ENCODE assay signal across 35 cellular contexts in genomic region chr1:153119491-153119971, GRCh38. TPM values are rescaled to one million over a fixed set of nuclear protein-coding genes. Genes with fewer than 3 reads are reported as not detected.
A peak's percentile ranks its signal among the peaks of the same experiment; 100 is the strongest.
DNase-seq lines count a peak whose midpoint lies in the region; ATAC-seq and TF ChIP-seq lines count a peak whose summit lies in the region.
"Had no signal": no experiment of that assay in that cellular context is flagged by ENCODE, and none has a peak within 500 bp of the region (broad histone marks: within the 10 kb centered on the region; RNA-seq: fewer than 3 reads in every experiment).

No MANE protein-coding gene starts in this region.

- peak overlapping the region; percentile 56 for H2AFZ ChIP-seq in mammary epithelial cell (ENCODE audit: low read depth, low read length)

- dilution Hi-C loops in mammary epithelial cell (cut with HindIII; ENCODE audit: low sequenced_read_pairs), result no loop called here

- in situ Hi-C loops in mammary epithelial cell (cut with MboI; ENCODE audit: low sequenced_read_pairs in 2 of 2), result no loop called here

- ATAC-seq in Right ventricle myocardium superior (ENCODE audit: poor library complexity), result no peak
- ATAC-seq: activated CD8-positive, alpha-beta T cell treated with anti-CD3 and anti-CD28 coated beads for 36 hours; activated T-helper 17 cell treated with anti-CD3 and anti-CD28 coated beads, Interleukin-2, amount 50 U/mL, for 72 hours; effector memory CD8-positive, alpha-beta T cell; heart left ventricle; Right ventricle myocardium inferior had no signal

- no peaks in the 10 kb centered on the region for H3K79me2 ChIP-seq in mammary epithelial cell (ENCODE audit: insufficient read depth, low read length)

- CTCF ChIA-PET in mammary epithelial cell (lab: Charles Lee; ENCODE audit: low non-redundant PET), result no interaction called here

- DNase-seq in mammary epithelial cell, result no peak
- no peak for DNase-seq in breast epithelium (ENCODE audit: low spot score in 2 of 2)
- peak; percentile 42 for DNase-seq in OCI-M1 (lab: John Stamatoyannopoulos, UW)
- DNase-seq in erythroblast (lab: John Stamatoyannopoulos, UW), result peak; percentile 60 to 87
- peak; percentile 25 for DNase-seq in testis
- DNase-seq in effector CD4-positive, alpha-beta T cell, result no peak
- no peak for DNase-seq in activated effector memory CD4-positive, alpha-beta T cell treated with Interleukin-2 at 50 U/mL for 16 hours
- DNase-seq in Right ventricle myocardium superior, result no peak
- DNase-seq: activated CD4-positive, alpha-beta T cell treated with anti-CD3 and anti-CD28 coated beads for 1 hour; activated CD8-positive, alpha-beta T cell treated with anti-CD3 and anti-CD28 coated beads for 36 hours; activated naive CD4-positive, alpha-beta T cell treated with anti-CD3 and anti-CD28 coated beads, Interleukin-2, amount 50 U/mL, for 16 hours; AML-193; amygdala; CD4-positive, alpha-beta T cell; colonic mucosa; effector memory CD8-positive, alpha-beta T cell; heart left ventricle; islet precursor cell; MM.1S; NCI-H1105 treated with DMSO at 0.1 percent for 48 hours; NCI-H2081; NCI-H510A; sigmoid colon; stimulated activated CD4-positive, alpha-beta T cell treated with anti-CD3 and anti-CD28 coated beads, Interleukin-12 subunit alpha, Interleukin-12 subunit beta, amount 100 ng/mL, for 4 hours; stimulated activated CD4-positive, alpha-beta T cell treated with anti-CD3 and anti-CD28 coated beads, Interleukin-2, amount 100 ng/mL, for 48 hours; T-helper 2 cell had no signal

- peaks cover 12% of the 10 kb centered on the region for H3K4me1 ChIP-seq in mammary epithelial cell (ENCODE audit: insufficient read depth, low read length)
- no peaks in the 10 kb centered on the region for H3K4me1 ChIP-seq in breast epithelium
- peaks cover 6% of the 10 kb centered on the region for H3K4me1 ChIP-seq in testis
- H3K4me1 ChIP-seq: colonic mucosa, heart left ventricle, sigmoid colon, tibial nerve had no signal

- no peak overlapping the region for H3K4me2 ChIP-seq in mammary epithelial cell (ENCODE audit: insufficient read depth, low read depth, low read length)
- H3K4me2 ChIP-seq: KMS-11 had no signal

- H3K4me3 ChIP-seq in mammary epithelial cell (replicated peaks in 1 of 3; ENCODE audit: insufficient read depth in 1 of 3, low read depth in 2 of 3, low read length in 3 of 3) (no peak overlapping the region), breast epithelium (no peak overlapping the region), testis (no peak overlapping the region)
- H3K4me3 ChIP-seq: colonic mucosa, heart left ventricle, sigmoid colon, tibial nerve had no signal

- TF ChIP-seq CTCF in mammary epithelial cell (conservative IDR thresholded peaks at IDR 0.05 in 1 of 2, IDR thresholded peaks at IDR 0.05 in 1 of 2; ENCODE audit: extremely low read depth in 1 of 2, insufficient read depth in 1 of 2, low read depth in 1 of 2, low read length in 2 of 2), result no peak
- no peak for TF ChIP-seq CTCF in breast epithelium (IDR thresholded peaks at IDR 0.05)
- TF ChIP-seq CTCF in testis (IDR thresholded peaks at IDR 0.05), result no peak

- no TSS peak for BruUV-seq in mammary epithelial cell (replicated peaks; lab: Mats Ljungman, UMichigan)

- no peaks in the 10 kb centered on the region for H4K20me1 ChIP-seq in mammary epithelial cell (ENCODE audit: insufficient read depth, low read length)

- TF ChIP-seq POLR2A in breast epithelium (IDR thresholded peaks at IDR 0.05) (no peak), erythroblast (IDR thresholded peaks at IDR 0.05; ENCODE audit: low read length) (peak; percentile 47), testis (IDR thresholded peaks at IDR 0.05) (no peak)

- no peaks in the 10 kb centered on the region for H3K27me3 ChIP-seq in mammary epithelial cell (ENCODE audit: insufficient read depth, low read length)
- H3K27me3 ChIP-seq in breast epithelium, result no peaks in the 10 kb centered on the region
- H3K27me3 ChIP-seq in testis, result no peaks in the 10 kb centered on the region
- H3K27me3 ChIP-seq: colonic mucosa, heart left ventricle, sigmoid colon, tibial nerve had no signal

- H3K36me3 ChIP-seq in mammary epithelial cell (ENCODE audit: insufficient read depth, low read length) (no peaks in the 10 kb centered on the region), breast epithelium (no peaks in the 10 kb centered on the region), testis (ENCODE audit: low read depth, missing control alignments) (no peaks in the 10 kb centered on the region)
- H3K36me3 ChIP-seq: colonic mucosa, heart left ventricle, neutrophil, sigmoid colon, tibial nerve had no signal

- H3K9me3 ChIP-seq in mammary epithelial cell (replicated peaks; ENCODE audit: insufficient read depth, low read length), result no peaks in the 10 kb centered on the region
- no peaks in the 10 kb centered on the region for H3K9me3 ChIP-seq in breast epithelium
- H3K9me3 ChIP-seq in testis, result no peaks in the 10 kb centered on the region
- H3K9me3 ChIP-seq: colonic mucosa, neutrophil had no signal

- H3K27ac ChIP-seq in mammary epithelial cell (ENCODE audit: insufficient read depth, low read depth, low read length), result no peak overlapping the region
- H3K27ac ChIP-seq in breast epithelium, result no peak overlapping the region
- peak overlapping the region in 1 of 2 donors; percentile 48 for H3K27ac ChIP-seq in testis
- H3K27ac ChIP-seq: colonic mucosa, heart left ventricle, HL-60, KMS-11, neutrophil, sigmoid colon, tibial nerve had no signal

- WGBS in mammary epithelial cell (ENCODE audit: low coverage, missing lambda C conversion rate), result 67% methylated on average over 3 of the region's 3 CpGs
- WGBS in testis, 2 donors, result 30 to 52% methylated on average over 3 of the region's 3 CpGs

- H3K9ac ChIP-seq in mammary epithelial cell (ENCODE audit: insufficient read depth, low read length), result no peak overlapping the region
- H3K9ac ChIP-seq: KMS-11 had no signal

- intact Hi-C loops in mammary epithelial cell (cut with micrococcal nuclease) (no loop called here), breast epithelium (cut with DNase I; ENCODE audit: low total_unique reads) (no loop called here), testis (cut with DNase I; ENCODE audit: low total_unique reads) (no loop called here), Right ventricle myocardium superior (cut with DNase I) (no loop called here)

RNA-seq across cellular contexts. Expression of gene SPRR2F, which starts 6.2 kb away (rescaled TPM):
- total RNA-seq in mammary epithelial cell (not detected), breast epithelium (not detected), testis (1 to 10 TPM in 1 of 2 donors, not detected in 1; 4.9 TPM), Right ventricle myocardium superior (not detected)
- polyA plus RNA-seq in mammary epithelial cell (not detected), testis (ENCODE audit: insufficient read depth, low read depth, low replicate concordance) (21.6 TPM)
- polyA minus RNA-seq in mammary epithelial cell, result not detected
- total RNA-seq: A673; activated CD8-positive, alpha-beta T cell treated with anti-CD3 and anti-CD28 coated beads for 36 hours; activated T-helper 17 cell treated with anti-CD3 and anti-CD28 coated beads, Interleukin-2, amount 50 U/mL, for 72 hours; CD4-positive, alpha-beta T cell; colonic mucosa; liver; pulmonary artery endothelial cell; Right ventricle myocardium inferior; sigmoid colon; tibial nerve had no signal
- polyA plus RNA-seq: heart left ventricle, liver, sigmoid colon had no signal

RNA-seq across cellular contexts. Expression of gene SPRR2E, which starts 25.2 kb away (rescaled TPM):
- total RNA-seq in mammary epithelial cell, result under 1 TPM in 1 of 2 donors, not detected in 1; 0.47 TPM
- polyA plus RNA-seq in mammary epithelial cell, result not detected
- polyA minus RNA-seq in mammary epithelial cell, result not detected
- not detected for total RNA-seq in breast epithelium
- not detected for total RNA-seq in testis
- polyA plus RNA-seq in testis (ENCODE audit: insufficient read depth, low read depth, low replicate concordance), result 1.4 TPM
- not detected for total RNA-seq in Right ventricle myocardium superior
- total RNA-seq: A673; activated CD8-positive, alpha-beta T cell treated with anti-CD3 and anti-CD28 coated beads for 36 hours; activated T-helper 17 cell treated with anti-CD3 and anti-CD28 coated beads, Interleukin-2, amount 50 U/mL, for 72 hours; CD4-positive, alpha-beta T cell; colonic mucosa; heart left ventricle; liver; pulmonary artery endothelial cell; Right ventricle myocardium inferior; sigmoid colon; tibial nerve had no signal
- polyA plus RNA-seq: liver had no signal

RNA-seq across cellular contexts. Expression of gene SPRR2G, which starts 31.2 kb away (rescaled TPM):
- total RNA-seq in mammary epithelial cell (not detected), breast epithelium (not detected), testis (not detected), Right ventricle myocardium superior (not detected)
- polyA plus RNA-seq in mammary epithelial cell (not detected), testis (ENCODE audit: insufficient read depth, low read depth, low replicate concordance) (1.9 TPM)
- polyA minus RNA-seq in mammary epithelial cell, result not detected
- total RNA-seq: A673; activated CD8-positive, alpha-beta T cell treated with anti-CD3 and anti-CD28 coated beads for 36 hours; activated T-helper 17 cell treated with anti-CD3 and anti-CD28 coated beads, Interleukin-2, amount 50 U/mL, for 72 hours; CD4-positive, alpha-beta T cell; colonic mucosa; heart left ventricle; liver; pulmonary artery endothelial cell; Right ventricle myocardium inferior; sigmoid colon; tibial nerve had no signal
- polyA plus RNA-seq: heart left ventricle, liver, sigmoid colon had no signal

RNA-seq across cellular contexts. Expression of gene SPRR2B, which starts 48.1 kb away (rescaled TPM):
- total RNA-seq in mammary epithelial cell (not detected), breast epithelium (not detected), testis (under 1 TPM in 1 of 2 donors, not detected in 1; 0.62 TPM), Right ventricle myocardium superior (not detected)
- polyA plus RNA-seq in mammary epithelial cell (not detected), testis (ENCODE audit: insufficient read depth, low read depth, low replicate concordance) (12.4 TPM)
- not detected for polyA minus RNA-seq in mammary epithelial cell
- total RNA-seq: A673; activated CD8-positive, alpha-beta T cell treated with anti-CD3 and anti-CD28 coated beads for 36 hours; activated T-helper 17 cell treated with anti-CD3 and anti-CD28 coated beads, Interleukin-2, amount 50 U/mL, for 72 hours; CD4-positive, alpha-beta T cell; colonic mucosa; heart left ventricle; liver; pulmonary artery endothelial cell; Right ventricle myocardium inferior; sigmoid colon; tibial nerve had no signal
- polyA plus RNA-seq: heart left ventricle, liver, sigmoid colon had no signal

Comparison
In these comparisons a context has a peak if more than half of its experiments do, and no peak if none do; other contexts are left out.
1. DNase-seq: peak in OCI-M1 (single experiment), erythroblast (2 of 2) and testis (single experiment); none in mammary epithelial cell (single experiment), breast epithelium (0 of 2), effector CD4-positive, alpha-beta T cell (single experiment), activated effector memory CD4-positive, alpha-beta T cell treated with Interleukin-2 at 50 U/mL for 16 hours (single experiment) and Right ventricle myocardium superior (single experiment).